12 cellular contexts compared by ENCODE assay signal in the genomic region with DNA sequence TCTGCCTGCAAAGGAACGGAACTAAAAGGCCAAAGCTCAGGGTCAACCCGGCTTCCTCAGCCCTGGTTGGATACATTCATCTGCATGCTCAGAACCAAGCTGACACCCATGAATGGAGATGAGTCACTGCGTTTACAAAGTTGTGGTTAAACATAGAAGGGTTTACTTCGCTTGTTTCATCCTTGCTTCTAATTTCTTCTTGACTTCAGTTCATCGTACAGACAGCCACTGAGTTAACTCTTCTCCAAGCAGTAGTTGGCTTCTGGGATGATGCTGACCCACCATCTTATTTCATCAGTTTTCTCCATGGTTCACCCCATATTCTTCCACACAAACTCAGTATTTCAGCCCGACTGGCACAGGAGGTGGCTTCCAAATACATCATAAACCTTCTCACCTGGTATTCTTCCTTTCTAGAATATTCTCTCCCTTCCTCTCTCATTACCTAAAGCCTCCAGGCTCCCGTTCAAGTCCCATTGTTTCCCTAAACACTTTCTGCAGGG.
DNase-seq lines count a peak whose midpoint lies in the region; ATAC-seq lines count a peak whose summit lies in the region.
"Had no signal": no experiment of that assay in that cellular context is flagged by ENCODE, and none has a peak within 500 bp of the region (broad histone marks: within the 10 kb centered on the region; RNA-seq: fewer than 3 reads in every experiment).

No MANE protein-coding gene starts in this region.

- H3K56ac ChIP-seq in mesendoderm (ENCODE audit: low read length), result no peak overlapping the region

- no peaks in the 10 kb centered on the region for H3K79me2 ChIP-seq in mesendoderm (ENCODE audit: control insufficient read depth, insufficient read depth, low read length)

- no peak overlapping the region for H3K27ac ChIP-seq in mesendoderm (ENCODE audit: low read depth, low read length)
- H3K27ac ChIP-seq: cardiac muscle cell had no signal

- no peak overlapping the region for H4K8ac ChIP-seq in mesendoderm (ENCODE audit: low read depth, low read length)

- no peaks in the 10 kb centered on the region for H3K36me3 ChIP-seq in mesendoderm (ENCODE audit: control insufficient read depth, insufficient read depth, low read length)
- H3K36me3 ChIP-seq: cardiac muscle cell had no signal

- no peaks in the 10 kb centered on the region for H3K79me1 ChIP-seq in mesendoderm (ENCODE audit: low read length)

- no CpG with 5 or more reads among the region's 7 CpGs for WGBS in mesendoderm (ENCODE audit: extremely low coverage, insufficient coverage, low lambda C conversion rate)

- DNase-seq in NOMO-1 treated with DMSO at 0.1 percent for 48 hours (lab: John Stamatoyannopoulos, UW; ENCODE audit: unreplicated experiment), result peak; percentile 69
- DNase-seq in dermis blood vessel endothelial cell, result peak; percentile 58
- peak; percentile 46 for DNase-seq in non-pigmented ciliary epithelial cell (ENCODE audit: low read depth)
- DNase-seq in mesendoderm, result no peak
- no peak for DNase-seq in hypothalamus (lab: John Stamatoyannopoulos, UW)
- DNase-seq in NCI-H1694 (lab: John Stamatoyannopoulos, UW), result no peak
- no peak for DNase-seq in T-helper 1 cell
- DNase-seq: activated CD8-positive, alpha-beta memory T cell treated with anti-CD3 and anti-CD28 coated beads, Interleukin-2, amount 50 U/mL, for 4 hours; NCI-H510A treated with DMSO at 0.1 percent for 48 hours; T-helper 17 cell had no signal

- H3K18ac ChIP-seq in mesendoderm (ENCODE audit: low read length), result no peak overlapping the region

- no peak overlapping the region for H4K5ac ChIP-seq in mesendoderm (ENCODE audit: low read length)

- no peak overlapping the region for H2BK120ac ChIP-seq in mesendoderm (ENCODE audit: low read depth, low read length)

- H3K23ac ChIP-seq in mesendoderm (ENCODE audit: low read length), result no peak overlapping the region

- H3K4me3 ChIP-seq in mesendoderm (ENCODE audit: low read length), result no peak overlapping the region
- H3K4me3 ChIP-seq: cardiac muscle cell had no signal

- H2AK5ac ChIP-seq in mesendoderm (ENCODE audit: low read length), result no peak overlapping the region

- no peaks in the 10 kb centered on the region for H3K27me3 ChIP-seq in mesendoderm (ENCODE audit: insufficient read depth, low read length, poor library complexity)
- H3K27me3 ChIP-seq: cardiac muscle cell had no signal

- H2BK5ac ChIP-seq in mesendoderm (ENCODE audit: low read length), result no peak overlapping the region

- no peaks in the 10 kb centered on the region for H3K4me1 ChIP-seq in mesendoderm (ENCODE audit: control insufficient read depth, low read depth, low read length)

- peak; percentile 61 for ATAC-seq in GM19351 (IDR thresholded peaks at IDR 0.05; ENCODE audit: unreplicated experiment)
- ATAC-seq: T-helper 17 cell had no signal

- H2BK15ac ChIP-seq in mesendoderm (replicated peaks; ENCODE audit: low read depth), result no peak overlapping the region

- H3K4ac ChIP-seq in mesendoderm (ENCODE audit: low read depth, low read length), result no peak overlapping the region

- H3K4me2 ChIP-seq in mesendoderm (ENCODE audit: low read length), result no peak overlapping the region

- no peak overlapping the region for H3K9ac ChIP-seq in mesendoderm (ENCODE audit: low read length)

Comparison
In these comparisons a context has a peak if more than half of its experiments do, and no peak if none do; other contexts are left out.
1. DNase-seq: peak in NOMO-1 treated with DMSO at 0.1 percent for 48 hours (single experiment), dermis blood vessel endothelial cell (single experiment) and non-pigmented ciliary epithelial cell (single experiment); none in mesendoderm (single experiment), hypothalamus (0 of 51), NCI-H1694 (single experiment) and T-helper 1 cell (0 of 5).